Comparison of ENCODE assay signal across 17 cellular contexts in genomic region chr15:90396321-90396720, GRCh38. TPM values are rescaled to one million over a fixed set of nuclear protein-coding genes. Genes with fewer than 3 reads are reported as not detected.
DNase-seq lines count a peak whose midpoint lies in the region; ATAC-seq and TF ChIP-seq lines count a peak whose summit lies in the region.
"Had no signal": no experiment of that assay in that cellular context is flagged by ENCODE, and none has a peak within 500 bp of the region (broad histone marks: within the 10 kb centered on the region; RNA-seq: fewer than 3 reads in every experiment).

No MANE protein-coding gene starts in this region.

- DNase-seq in activated T-cell treated with anti-CD3 and anti-CD28 coated beads, Interleukin-2, amount 50 U/mL, for 24 hours = no peak
- DNase-seq in activated T-cell treated with anti-CD3 and anti-CD28 coated beads, Interleukin-2, amount 50 U/mL, for 1 hour = no peak
- no peak for DNase-seq in ascending aorta (ENCODE audit: low spot score in 2 of 2)
- no peak for DNase-seq in naive B cell
- no peak for DNase-seq in transverse colon
- DNase-seq in colonic mucosa = no peak
- DNase-seq: activated naive CD4-positive, alpha-beta T cell treated with Interleukin-2 at 50 U/mL for 16 hours; COR-L47; KBM-7; NCI-H1105 treated with DMSO at 0.1 percent for 48 hours; occipital lobe; stimulated activated naive CD8-positive, alpha-beta T cell treated with anti-CD3 and anti-CD28 coated beads, Interleukin-15, Interleukin-2, amounts not matched to agents 100 U/mL and 50 U/mL, for 24 hours had no signal

- H3K4me3 ChIP-seq in ascending aorta (no peak overlapping the region), transverse colon (no peak overlapping the region), colonic mucosa (no peak overlapping the region)
- H3K4me3 ChIP-seq: SJSA1, skin epidermis had no signal

- H3K9ac ChIP-seq in colonic mucosa (ENCODE audit: low read depth in 2 of 2, low read length in 2 of 2) = peak overlapping the region in 1 of 2 donors; percentile 30

- H3K36me3 ChIP-seq in ascending aorta (peaks cover 0 to 11% of the 10 kb centered on the region in 2 donors), transverse colon (peaks cover 0 to 6% (median 0%) of the 10 kb centered on the region in 4 donors), colonic mucosa (peaks cover 2% of the 10 kb centered on the region)

- H3K27me3 Mint-ChIP-seq in activated T-cell treated with anti-CD3 and anti-CD28 coated beads, Interleukin-2, amount 50 U/mL, for 24 hours = no peaks in the 10 kb centered on the region
- H3K27me3 Mint-ChIP-seq in naive B cell = no peaks in the 10 kb centered on the region

- H3K27me3 ChIP-seq in ascending aorta (no peaks in the 10 kb centered on the region), transverse colon (no peaks in the 10 kb centered on the region), colonic mucosa (no peaks in the 10 kb centered on the region)
- H3K27me3 ChIP-seq: SJSA1 had no signal

- H3K4me1 Mint-ChIP-seq in activated T-cell treated with anti-CD3 and anti-CD28 coated beads, Interleukin-2, amount 50 U/mL, for 24 hours (ENCODE audit: low read depth) = peaks cover 74% of the 10 kb centered on the region
- H3K4me1 Mint-ChIP-seq in naive B cell = peaks cover 48 to 85% (median 64%) of the 10 kb centered on the region in 3 donors

- peak overlapping the region; percentile 8 to 58 for H3K27ac ChIP-seq in ascending aorta
- peak overlapping the region in 3 of 4 donors; percentile 32 to 61 (median 38) for H3K27ac ChIP-seq in transverse colon
- H3K27ac ChIP-seq in colonic mucosa = no peak overlapping the region
- H3K27ac ChIP-seq: SJSA1 had no signal

- no peaks in the 10 kb centered on the region for H3K9me3 ChIP-seq in ascending aorta
- no peaks in the 10 kb centered on the region for H3K9me3 ChIP-seq in transverse colon
- H3K9me3 ChIP-seq in colonic mucosa = no peaks in the 10 kb centered on the region
- H3K9me3 ChIP-seq: SJSA1 had no signal

- intact Hi-C loops in ascending aorta (cut with DNase I) = no loop called here
- intact Hi-C loops in transverse colon (cut with DNase I; ENCODE audit: low total_unique reads) = no loop called here
- intact Hi-C loops in colonic mucosa (cut with DNase I) = no loop called here

- TF ChIP-seq CTCF in ascending aorta (IDR thresholded peaks at IDR 0.05) = no peak
- TF ChIP-seq CTCF in transverse colon (IDR thresholded peaks at IDR 0.05) = no peak
- no peak for TF ChIP-seq CTCF in colonic mucosa (IDR thresholded peaks at IDR 0.05)

- TF ChIP-seq EP300 in transverse colon (IDR thresholded peaks at IDR 0.05; ENCODE audit: low read depth) = no peak

- H3K4me3 Mint-ChIP-seq in activated T-cell treated with anti-CD3 and anti-CD28 coated beads, Interleukin-2, amount 50 U/mL, for 24 hours = no peak overlapping the region
- peak overlapping the region in 4 of 8 donors; percentile 4 to 59 (median 29) for H3K4me3 Mint-ChIP-seq in naive B cell

- WGBS in transverse colon (ENCODE audit: low coverage in 1 of 2), 2 donors = 77 to 78% methylated on average over 4 of the region's 4 CpGs

- peak overlapping the region; percentile 42 for H3K27ac Mint-ChIP-seq in activated T-cell treated with anti-CD3 and anti-CD28 coated beads, Interleukin-2, amount 50 U/mL, for 24 hours
- H3K27ac Mint-ChIP-seq in naive B cell = peak overlapping the region in 4 of 6 donors; percentile 34 to 92 (median 74)

- no peak for TF ChIP-seq POLR2A in transverse colon (IDR thresholded peaks at IDR 0.05)

- no peaks in the 10 kb centered on the region for H3K9me3 Mint-ChIP-seq in activated T-cell treated with anti-CD3 and anti-CD28 coated beads, Interleukin-2, amount 50 U/mL, for 24 hours
- H3K9me3 Mint-ChIP-seq in naive B cell = no peaks in the 10 kb centered on the region

- in situ Hi-C loops in transverse colon (cut with MboI; ENCODE audit: low pct_ligation_motif_present in 1 of 4, low pct_unique_long_range_greater_than_20kb in 1 of 4, low sequenced_read_pairs in 3 of 4) = no loop called here

- peaks cover 56% of the 10 kb centered on the region for H3K36me3 Mint-ChIP-seq in activated T-cell treated with anti-CD3 and anti-CD28 coated beads, Interleukin-2, amount 50 U/mL, for 24 hours (ENCODE audit: low read depth)
- H3K36me3 Mint-ChIP-seq in naive B cell = peaks cover 18 to 21% of the 10 kb centered on the region in 2 donors

- ATAC-seq in naive B cell (ENCODE audit: low read depth in 2 of 2) (no peak), HG03159 (IDR thresholded peaks at IDR 0.05; ENCODE audit: unreplicated experiment) (no peak), HG02623 (IDR thresholded peaks at IDR 0.05; ENCODE audit: unreplicated experiment) (no peak)
- ATAC-seq: HCT116; stimulated activated naive CD8-positive, alpha-beta T cell treated with anti-CD3 and anti-CD28 coated beads, Interleukin-15, Interleukin-2, amounts not matched to agents 100 U/mL and 50 U/mL, for 24 hours had no signal

- H3K4me1 ChIP-seq in ascending aorta (peaks cover 21 to 73% of the 10 kb centered on the region in 2 donors), transverse colon (peaks cover 27 to 97% (median 70%) of the 10 kb centered on the region in 4 donors), colonic mucosa (peaks cover 30% of the 10 kb centered on the region)

RNA-seq across cellular contexts. Expression of gene IQGAP1, which starts 8.3 kb away (rescaled TPM):
- total RNA-seq in ascending aorta (99.1 TPM), transverse colon (100 to 1,000 TPM in 3 of 4 donors, 10 to 100 TPM in 1; 82.8 to 354 (median 282) TPM), colonic mucosa (100 to 1,000 TPM; 210 to 243 TPM)
- polyA plus RNA-seq in naive B cell (ENCODE audit: low read depth in 6 of 6) = 100 to 1,000 TPM in 5 of 6 donors, 10 to 100 TPM in 1; 96.5 to 182 (median 158) TPM

RNA-seq across cellular contexts. Expression of gene ZNF774, which starts 44.2 kb away (rescaled TPM):
- 0.21 TPM for total RNA-seq in ascending aorta
- under 1 TPM in 3 of 6 donors, not detected in 3; 0.38 to 0.83 (median 0.40) TPM for polyA plus RNA-seq in naive B cell (ENCODE audit: low read depth in 6 of 6)
- 10 to 100 TPM in 2 of 4 donors, 1 to 10 TPM in 1, under 1 TPM in 1; 0.75 to 22.5 (median 10.2) TPM for total RNA-seq in transverse colon
- 10 to 100 TPM; 13.7 to 13.9 TPM for total RNA-seq in colonic mucosa
